In the genomic region with DNA sequence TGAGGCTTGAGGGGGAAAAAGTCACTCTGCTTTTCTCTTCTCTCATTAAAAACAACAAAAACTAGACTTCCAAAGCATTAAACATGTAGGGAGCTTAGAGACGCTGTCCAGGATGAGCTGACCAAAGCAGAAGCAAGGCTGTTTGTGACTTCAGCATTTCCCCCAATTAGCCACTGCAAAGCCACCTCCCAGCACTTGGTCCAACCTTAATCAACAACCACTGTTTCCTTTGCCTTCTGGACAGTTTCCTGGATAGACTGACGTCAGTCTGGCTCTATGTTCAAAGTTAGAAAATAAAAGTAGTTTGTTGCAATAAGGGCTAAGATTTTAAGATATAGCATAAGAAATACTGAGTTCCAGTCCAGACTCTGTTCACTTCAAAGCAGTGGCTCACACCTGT, we compare ENCODE assay signal across 1 cellular context.
TF ChIP-seq lines count a peak whose summit lies in the region.

No MANE protein-coding gene starts in this region.

TF ChIP-seq in endothelial cell of umbilical vein, 7 proteins besides CTCF, POLR2A, EP300 and RAD21:
- TF ChIP-seq POLR2AphosphoS5 (IDR thresholded peaks at IDR 0.05; ENCODE audit: insufficient read depth, low read depth, low read length): no peak
- no peak for TF ChIP-seq JUN (IDR thresholded peaks at IDR 0.05; ENCODE audit: borderline replicate concordance, insufficient read depth, insufficient read length, low read depth)
- TF ChIP-seq EZH2 (IDR thresholded peaks at IDR 0.05; ENCODE audit: borderline replicate concordance, low read depth, low read length, severe bottlenecking): no peak
- TF ChIP-seq MYC (IDR thresholded peaks at IDR 0.05; ENCODE audit: low read depth, low read length): no peak
- TF ChIP-seq FOS (IDR thresholded peaks at IDR 0.05; ENCODE audit: borderline replicate concordance, insufficient read depth, low read length): no peak
- TF ChIP-seq GATA2 (IDR thresholded peaks at IDR 0.05; ENCODE audit: insufficient read depth, insufficient read length, low read depth, low read length): no peak
- TF ChIP-seq, protein P1, sequence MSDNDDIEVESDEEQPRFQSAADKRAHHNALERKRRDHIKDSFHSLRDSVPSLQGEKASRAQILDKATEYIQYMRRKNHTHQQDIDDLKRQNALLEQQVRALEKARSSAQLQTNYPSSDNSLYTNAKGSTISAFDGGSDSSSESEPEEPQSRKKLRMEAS (IDR thresholded peaks at IDR 0.05; ENCODE audit: insufficient read depth, insufficient read length): no peak
